2 cellular contexts compared by ENCODE assay signal in genomic region chr12:130555628-130556485, GRCh38.
TF ChIP-seq lines count a peak whose summit lies in the region.

No MANE protein-coding gene starts in this region.

TF ChIP-seq in GM23338, 12 proteins besides CTCF, POLR2A, EP300 and RAD21 (continued from another document):
- TF ChIP-seq ZNF462 (CRISPR knock-in tag; IDR thresholded peaks at IDR 0.05) = no peak
- no peak for TF ChIP-seq EZH2phosphoT487 (IDR thresholded peaks at IDR 0.05; ENCODE audit: unreplicated experiment)
- TF ChIP-seq, protein P1, sequence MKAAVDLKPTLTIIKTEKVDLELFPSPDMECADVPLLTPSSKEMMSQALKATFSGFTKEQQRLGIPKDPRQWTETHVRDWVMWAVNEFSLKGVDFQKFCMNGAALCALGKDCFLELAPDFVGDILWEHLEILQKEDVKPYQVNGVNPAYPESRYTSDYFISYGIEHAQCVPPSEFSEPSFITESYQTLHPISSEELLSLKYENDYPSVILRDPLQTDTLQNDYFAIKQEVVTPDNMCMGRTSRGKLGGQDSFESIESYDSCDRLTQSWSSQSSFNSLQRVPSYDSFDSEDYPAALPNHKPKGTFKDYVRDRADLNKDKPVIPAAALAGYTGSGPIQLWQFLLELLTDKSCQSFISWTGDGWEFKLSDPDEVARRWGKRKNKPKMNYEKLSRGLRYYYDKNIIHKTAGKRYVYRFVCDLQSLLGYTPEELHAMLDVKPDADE (IDR thresholded peaks at IDR 0.05) = no peak
- no peak for TF ChIP-seq REST (IDR thresholded peaks at IDR 0.05; ENCODE audit: unreplicated experiment)

TF ChIP-seq in SK-N-SH treated with all-trans-retinoic acid at 6 μM for 48 hours, 23 proteins besides CTCF, POLR2A, EP300 and RAD21 (continued from another document):
- TF ChIP-seq, protein P2, sequence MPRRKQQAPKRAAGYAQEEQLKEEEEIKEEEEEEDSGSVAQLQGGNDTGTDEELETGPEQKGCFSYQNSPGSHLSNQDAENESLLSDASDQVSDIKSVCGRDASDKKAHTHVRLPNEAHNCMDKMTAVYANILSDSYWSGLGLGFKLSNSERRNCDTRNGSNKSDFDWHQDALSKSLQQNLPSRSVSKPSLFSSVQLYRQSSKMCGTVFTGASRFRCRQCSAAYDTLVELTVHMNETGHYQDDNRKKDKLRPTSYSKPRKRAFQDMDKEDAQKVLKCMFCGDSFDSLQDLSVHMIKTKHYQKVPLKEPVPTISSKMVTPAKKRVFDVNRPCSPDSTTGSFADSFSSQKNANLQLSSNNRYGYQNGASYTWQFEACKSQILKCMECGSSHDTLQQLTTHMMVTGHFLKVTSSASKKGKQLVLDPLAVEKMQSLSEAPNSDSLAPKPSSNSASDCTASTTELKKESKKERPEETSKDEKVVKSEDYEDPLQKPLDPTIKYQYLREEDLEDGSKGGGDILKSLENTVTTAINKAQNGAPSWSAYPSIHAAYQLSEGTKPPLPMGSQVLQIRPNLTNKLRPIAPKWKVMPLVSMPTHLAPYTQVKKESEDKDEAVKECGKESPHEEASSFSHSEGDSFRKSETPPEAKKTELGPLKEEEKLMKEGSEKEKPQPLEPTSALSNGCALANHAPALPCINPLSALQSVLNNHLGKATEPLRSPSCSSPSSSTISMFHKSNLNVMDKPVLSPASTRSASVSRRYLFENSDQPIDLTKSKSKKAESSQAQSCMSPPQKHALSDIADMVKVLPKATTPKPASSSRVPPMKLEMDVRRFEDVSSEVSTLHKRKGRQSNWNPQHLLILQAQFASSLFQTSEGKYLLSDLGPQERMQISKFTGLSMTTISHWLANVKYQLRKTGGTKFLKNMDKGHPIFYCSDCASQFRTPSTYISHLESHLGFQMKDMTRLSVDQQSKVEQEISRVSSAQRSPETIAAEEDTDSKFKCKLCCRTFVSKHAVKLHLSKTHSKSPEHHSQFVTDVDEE (CRISPR knock-in tag; IDR thresholded peaks at IDR 0.05) = peak; percentile 32; the same call in 1 of the 2 replicates
